Comparison of ENCODE assay signal across 8 cellular contexts in the genomic region with DNA sequence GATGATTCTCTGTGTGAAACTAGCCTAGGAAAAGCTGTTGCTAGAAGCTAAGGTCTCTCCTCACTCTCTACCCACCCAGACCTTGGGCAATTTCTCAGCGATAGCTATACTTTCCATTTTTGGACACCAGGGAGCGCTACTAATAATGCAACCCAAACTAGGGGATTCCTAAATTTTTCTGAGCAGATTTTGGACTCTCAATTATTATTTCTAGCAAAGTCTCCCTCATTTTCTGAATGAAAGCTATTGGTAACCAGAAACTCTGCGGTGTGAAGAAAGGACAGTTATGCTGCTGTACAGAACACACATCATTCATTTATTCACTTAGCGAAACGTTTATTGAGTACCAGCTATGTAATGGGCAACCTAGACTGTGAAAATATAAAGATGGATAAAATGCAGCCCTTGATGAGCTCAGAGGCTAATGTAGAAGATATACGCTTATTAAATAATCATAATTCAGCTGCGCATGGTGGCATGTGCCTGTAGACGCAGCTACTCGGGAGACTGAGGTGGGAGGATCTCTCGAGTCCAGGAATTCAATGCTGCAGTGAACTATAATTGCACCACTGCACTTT. TPM values are rescaled to one million over a fixed set of nuclear protein-coding genes. Genes with fewer than 3 reads are reported as not detected.
A peak's percentile ranks its signal among the peaks of the same experiment; 100 is the strongest.
DNase-seq lines count a peak whose midpoint lies in the region; TF ChIP-seq lines count a peak whose summit lies in the region.

No MANE protein-coding gene starts in this region.

- intact Hi-C loops in activated CD4-positive, alpha-beta T cell treated with anti-CD3 and anti-CD28 coated beads, Interleukin-2, amount 10 ng/mL, durations not matched to agents 24 days and 14 days (cut with micrococcal nuclease), result loop anchor here (1.0 kb wide), 2 partner anchors 8 to 223 kb away; no protein-coding TSS in a partner anchor

- peak; percentile 58 for DNase-seq in AG08395 (ENCODE audit: low spot score)
- peak; percentile 58 for DNase-seq in GM12865 (ENCODE audit: low read depth)
- peak; percentile 58 for DNase-seq in NCI-H1694 (lab: John Stamatoyannopoulos, UW)
- DNase-seq in activated CD4-positive, alpha-beta T cell treated with anti-CD3 and anti-CD28 coated beads, Interleukin-2, amount 10 ng/mL, durations not matched to agents 24 days and 14 days, result peak; percentile 89
- peak; percentile 65 for DNase-seq in fibroblast of peridontal ligament (ENCODE audit: extremely low read depth)
- no peak for DNase-seq in osteocyte (ENCODE audit: extremely low spot score, unreplicated experiment)
- no peak for DNase-seq in cerebellar nuclear complex (lab: John Stamatoyannopoulos, UW)
- DNase-seq in HuH-7.5 (ENCODE audit: low spot score), result no peak

- H3K4me3 ChIP-seq in GM12865 (ENCODE audit: low read depth, low read length), result no peak overlapping the region

- H3K27ac Mint-ChIP-seq in activated CD4-positive, alpha-beta T cell treated with anti-CD3 and anti-CD28 coated beads, Interleukin-2, amount 10 ng/mL, durations not matched to agents 24 days and 14 days, result no peak overlapping the region
- H3K27ac Mint-ChIP-seq in osteocyte (ENCODE audit: unreplicated experiment), result no peak overlapping the region

- H3K4me3 Mint-ChIP-seq in activated CD4-positive, alpha-beta T cell treated with anti-CD3 and anti-CD28 coated beads, Interleukin-2, amount 10 ng/mL, durations not matched to agents 24 days and 14 days, result no peak overlapping the region
- no peak overlapping the region for H3K4me3 Mint-ChIP-seq in osteocyte (ENCODE audit: unreplicated experiment)

- H3K36me3 Mint-ChIP-seq in activated CD4-positive, alpha-beta T cell treated with anti-CD3 and anti-CD28 coated beads, Interleukin-2, amount 10 ng/mL, durations not matched to agents 24 days and 14 days (ENCODE audit: low read depth), result no peaks in the 10 kb centered on the region
- no peaks in the 10 kb centered on the region for H3K36me3 Mint-ChIP-seq in osteocyte (ENCODE audit: unreplicated experiment)

- peak; percentile 62 for TF ChIP-seq CTCF in GM12865 (IDR thresholded peaks at IDR 0.05; ENCODE audit: insufficient read depth, low read depth, low read length, missing control alignments)
- TF ChIP-seq CTCF in osteocyte (IDR thresholded peaks at IDR 0.05), result peak; percentile 80

- no peaks in the 10 kb centered on the region for H3K9me3 Mint-ChIP-seq in activated CD4-positive, alpha-beta T cell treated with anti-CD3 and anti-CD28 coated beads, Interleukin-2, amount 10 ng/mL, durations not matched to agents 24 days and 14 days
- H3K9me3 Mint-ChIP-seq in osteocyte (ENCODE audit: unreplicated experiment), result no peaks in the 10 kb centered on the region

- H3K4me1 Mint-ChIP-seq in activated CD4-positive, alpha-beta T cell treated with anti-CD3 and anti-CD28 coated beads, Interleukin-2, amount 10 ng/mL, durations not matched to agents 24 days and 14 days, result peaks cover 39% of the 10 kb centered on the region
- H3K4me1 Mint-ChIP-seq in osteocyte (ENCODE audit: unreplicated experiment), result peaks cover 3% of the 10 kb centered on the region

- H3K27me3 Mint-ChIP-seq in activated CD4-positive, alpha-beta T cell treated with anti-CD3 and anti-CD28 coated beads, Interleukin-2, amount 10 ng/mL, durations not matched to agents 24 days and 14 days, result no peaks in the 10 kb centered on the region
- H3K27me3 Mint-ChIP-seq in osteocyte (ENCODE audit: unreplicated experiment), result peaks cover 4% of the 10 kb centered on the region

RNA-seq across cellular contexts. Expression of gene STIM1, which starts 6.1 kb away (rescaled TPM):
- total RNA-seq in activated CD4-positive, alpha-beta T cell treated with anti-CD3 and anti-CD28 coated beads, Interleukin-2, amount 10 ng/mL, durations not matched to agents 24 days and 14 days, result 60.6 and 63.4 TPM in 2 replicates
- 45.2 and 46.9 TPM in 2 replicates for total RNA-seq in osteocyte

RNA-seq across cellular contexts. Expression of gene RHOG, which starts 8.6 kb away (rescaled TPM):
- 174 and 176 TPM in 2 replicates for total RNA-seq in activated CD4-positive, alpha-beta T cell treated with anti-CD3 and anti-CD28 coated beads, Interleukin-2, amount 10 ng/mL, durations not matched to agents 24 days and 14 days
- 44.6 and 46.8 TPM in 2 replicates for total RNA-seq in osteocyte

RNA-seq across cellular contexts. Expression of gene PGAP2, which starts 41.0 kb away (rescaled TPM):
- total RNA-seq in activated CD4-positive, alpha-beta T cell treated with anti-CD3 and anti-CD28 coated beads, Interleukin-2, amount 10 ng/mL, durations not matched to agents 24 days and 14 days, result 30.0 and 32.5 TPM in 2 replicates
- total RNA-seq in osteocyte, result 20.3 and 22.7 TPM in 2 replicates

RNA-seq across cellular contexts. Expression of gene NUP98, which starts 52.0 kb away (rescaled TPM):
- 122 and 129 TPM in 2 replicates for total RNA-seq in activated CD4-positive, alpha-beta T cell treated with anti-CD3 and anti-CD28 coated beads, Interleukin-2, amount 10 ng/mL, durations not matched to agents 24 days and 14 days
- total RNA-seq in osteocyte, result 68.9 and 71.0 TPM in 2 replicates

Comparison
In these comparisons a context has a peak if more than half of its experiments do, and no peak if none do; other contexts are left out.
1. DNase-seq: peak in AG08395 (single experiment), GM12865 (single experiment), NCI-H1694 (single experiment), activated CD4-positive, alpha-beta T cell treated with anti-CD3 and anti-CD28 coated beads, Interleukin-2, amount 10 ng/mL, durations not matched to agents 24 days and 14 days (single experiment) and fibroblast of peridontal ligament (single experiment); none in osteocyte (single experiment), cerebellar nuclear complex (0 of 2) and HuH-7.5 (single experiment).